1 cellular context compared by ENCODE assay signal in genomic region chr6:128569737-128570438, GRCh38.
TF ChIP-seq lines count a peak whose summit lies in the region.

No MANE protein-coding gene starts in this region.

TF ChIP-seq in WTC11, 78 proteins besides CTCF, POLR2A, EP300 and RAD21 (continued from another document):
- TF ChIP-seq ZNF425 (CRISPR knock-in tag; conservative IDR thresholded peaks at IDR 0.05) = no peak
- no peak for TF ChIP-seq PRDM15 (CRISPR knock-in tag; IDR thresholded peaks at IDR 0.05)
- no peak for TF ChIP-seq ERG (CRISPR knock-in tag; IDR thresholded peaks at IDR 0.05)
- TF ChIP-seq RELA (CRISPR knock-in tag; IDR thresholded peaks at IDR 0.05; ENCODE audit: borderline replicate concordance) = no peak
- TF ChIP-seq STAT6 (CRISPR knock-in tag; conservative IDR thresholded peaks at IDR 0.05; ENCODE audit: low read depth) = no peak
- no peak for TF ChIP-seq E2F4 (CRISPR knock-in tag; IDR thresholded peaks at IDR 0.05; ENCODE audit: borderline replicate concordance, low read depth)
- TF ChIP-seq IRF2 (CRISPR knock-in tag; IDR thresholded peaks at IDR 0.05; ENCODE audit: borderline replicate concordance, low read depth) = no peak
